ENCODE assay signal across 9 cellular contexts in the genomic region with DNA sequence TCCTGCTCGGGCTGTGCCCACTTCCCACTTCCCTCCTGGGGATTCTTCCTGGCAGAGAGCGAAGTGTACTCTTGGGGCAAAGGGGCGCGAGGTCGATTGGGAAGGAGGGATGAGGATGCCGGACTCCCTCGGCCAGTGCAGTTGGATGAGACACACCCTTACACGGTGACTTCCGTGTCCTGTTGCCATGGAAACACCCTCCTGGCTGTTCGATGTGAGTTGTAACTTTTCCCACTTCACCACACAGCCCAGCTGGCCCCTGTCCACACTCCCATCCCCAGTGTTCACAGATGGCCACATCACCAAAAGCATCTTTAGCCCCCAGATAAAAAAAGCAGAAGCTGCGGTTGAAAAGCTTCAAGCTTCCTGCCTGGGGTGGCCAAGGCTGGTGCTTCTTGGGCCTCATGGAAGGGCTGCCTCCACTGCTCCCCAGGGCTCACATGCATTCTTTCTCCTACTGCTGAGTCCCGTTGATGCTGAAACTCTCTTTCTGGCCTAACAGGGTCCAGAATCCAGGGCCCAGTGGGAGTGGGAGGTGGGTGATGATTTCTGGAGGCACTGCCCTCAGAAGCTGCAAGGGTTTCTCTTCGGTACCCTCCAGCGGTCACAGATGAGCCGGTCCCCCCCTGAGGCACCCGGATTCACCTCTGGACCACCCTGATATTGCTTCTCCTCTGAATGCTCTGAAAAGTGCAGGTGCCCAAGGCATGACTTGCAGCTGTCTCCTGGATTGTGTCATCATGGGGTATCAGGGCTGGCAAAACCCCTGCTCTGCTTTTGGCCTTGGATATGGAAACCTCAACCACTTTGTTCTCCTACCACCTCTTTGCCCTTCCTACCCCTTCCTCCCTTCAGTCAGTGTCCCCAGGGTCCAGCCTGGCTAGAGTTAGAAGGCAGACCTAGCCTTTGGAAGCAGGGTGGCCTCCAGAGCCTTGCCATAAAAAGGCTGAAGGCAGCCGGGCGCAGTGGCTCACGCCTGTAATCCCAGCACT. TPM values are rescaled to one million over a fixed set of nuclear protein-coding genes. Genes with fewer than 3 reads are reported as not detected.
DNase-seq lines count a peak whose midpoint lies in the region; ATAC-seq and TF ChIP-seq lines count a peak whose summit lies in the region.
"Had no signal": no experiment of that assay in that cellular context is flagged by ENCODE, and none has a peak within 500 bp of the region (broad histone marks: within the 10 kb centered on the region; RNA-seq: fewer than 3 reads in every experiment).

No MANE protein-coding gene starts in this region.

- no peaks in the 10 kb centered on the region for H3K27me3 Mint-ChIP-seq in activated T-cell treated with anti-CD3 and anti-CD28 coated beads, Interleukin-2, amount 50 U/mL, for 24 hours
- H3K27me3 Mint-ChIP-seq in dendritic cell treated with granulocyte-macrophage colony-stimulating factor and Interleukin-4, amounts not matched to agents 40 ng/mL and 50 ng/mL, for 4 days = peaks cover 22% of the 10 kb centered on the region

- peak overlapping the region in 4 of 5 donors; percentile 96 to 99 (median 98) for H3K27ac ChIP-seq in stomach

- no peaks in the 10 kb centered on the region for H3K9me3 ChIP-seq in stomach
- H3K9me3 ChIP-seq: heart right ventricle had no signal

- peaks cover 48% of the 10 kb centered on the region for H3K4me1 Mint-ChIP-seq in activated T-cell treated with anti-CD3 and anti-CD28 coated beads, Interleukin-2, amount 50 U/mL, for 24 hours (ENCODE audit: low read depth)
- H3K4me1 Mint-ChIP-seq in dendritic cell treated with granulocyte-macrophage colony-stimulating factor and Interleukin-4, amounts not matched to agents 40 ng/mL and 50 ng/mL, for 4 days (ENCODE audit: low read depth) = peaks cover 50% of the 10 kb centered on the region

- no peak overlapping the region for H3K4me3 ChIP-seq in stomach
- H3K4me3 ChIP-seq: heart right ventricle had no signal

- peaks cover 0 to 7% (median 0%) of the 10 kb centered on the region in 4 donors for H3K36me3 ChIP-seq in stomach
- H3K36me3 ChIP-seq: heart right ventricle had no signal

- H3K4me1 ChIP-seq in stomach = peaks cover 28 to 54% (median 48%) of the 10 kb centered on the region in 4 donors

- peaks cover 0 to 5% (median 0%) of the 10 kb centered on the region in 3 donors for H3K27me3 ChIP-seq in stomach

- TF ChIP-seq EP300 in stomach (IDR thresholded peaks at IDR 0.05) = no peak

- TF ChIP-seq CTCF in stomach (IDR thresholded peaks at IDR 0.05) = no peak

- H3K27ac Mint-ChIP-seq in activated T-cell treated with anti-CD3 and anti-CD28 coated beads, Interleukin-2, amount 50 U/mL, for 24 hours = peak overlapping the region; percentile 38
- peak overlapping the region; percentile 85 for H3K27ac Mint-ChIP-seq in dendritic cell treated with granulocyte-macrophage colony-stimulating factor and Interleukin-4, amounts not matched to agents 40 ng/mL and 50 ng/mL, for 4 days

- no peak overlapping the region for H3K4me3 Mint-ChIP-seq in activated T-cell treated with anti-CD3 and anti-CD28 coated beads, Interleukin-2, amount 50 U/mL, for 24 hours
- no peak overlapping the region for H3K4me3 Mint-ChIP-seq in dendritic cell treated with granulocyte-macrophage colony-stimulating factor and Interleukin-4, amounts not matched to agents 40 ng/mL and 50 ng/mL, for 4 days

- WGBS in stomach, 5 donors = 68 to 73% (median 71%) methylated on average over 15 to 19 of the region's 19 CpGs

- peaks cover 39% of the 10 kb centered on the region for H3K36me3 Mint-ChIP-seq in activated T-cell treated with anti-CD3 and anti-CD28 coated beads, Interleukin-2, amount 50 U/mL, for 24 hours (ENCODE audit: low read depth)
- peaks cover 6% of the 10 kb centered on the region for H3K36me3 Mint-ChIP-seq in dendritic cell treated with granulocyte-macrophage colony-stimulating factor and Interleukin-4, amounts not matched to agents 40 ng/mL and 50 ng/mL, for 4 days (ENCODE audit: low read depth)

- TF ChIP-seq POLR2A in stomach (IDR thresholded peaks at IDR 0.05) = no peak

- intact Hi-C loops in dendritic cell treated with granulocyte-macrophage colony-stimulating factor and Interleukin-4, amounts not matched to agents 40 ng/mL and 50 ng/mL, for 4 days (cut with micrococcal nuclease) = no loop called here
- intact Hi-C loops in stomach (cut with DNase I; ENCODE audit: low total_unique reads) = no loop called here

- DNase-seq in activated T-cell treated with anti-CD3 and anti-CD28 coated beads, Interleukin-2, amount 50 U/mL, for 24 hours = no peak
- DNase-seq in activated T-cell treated with anti-CD3 and anti-CD28 coated beads, Interleukin-2, amount 50 U/mL, for 1 hour = no peak
- peak; percentile 99 for DNase-seq in OCI-M1 (lab: John Stamatoyannopoulos, UW)
- DNase-seq in stomach = no peak
- DNase-seq in DMS79 (lab: John Stamatoyannopoulos, UW) = no peak
- no peak for DNase-seq in NCI-H2196 treated with DMSO at 0.1 percent for 48 hours (lab: John Stamatoyannopoulos, UW; ENCODE audit: unreplicated experiment)
- DNase-seq: heart right ventricle had no signal

- peaks cover 2% of the 10 kb centered on the region for H3K9me3 Mint-ChIP-seq in activated T-cell treated with anti-CD3 and anti-CD28 coated beads, Interleukin-2, amount 50 U/mL, for 24 hours
- H3K9me3 Mint-ChIP-seq in dendritic cell treated with granulocyte-macrophage colony-stimulating factor and Interleukin-4, amounts not matched to agents 40 ng/mL and 50 ng/mL, for 4 days = no peaks in the 10 kb centered on the region

- no peak for ATAC-seq in GM19328 (IDR thresholded peaks at IDR 0.05; ENCODE audit: unreplicated experiment)
- ATAC-seq: heart right ventricle had no signal

RNA-seq across cellular contexts. Expression of gene TRAF4, which starts 2.2 kb away (rescaled TPM):
- 100 to 1,000 TPM in 3 of 5 donors, 10 to 100 TPM in 2; 29.0 to 383 (median 151) TPM for total RNA-seq in stomach
- 10 to 100 TPM; 33.3 to 38.2 (median 34.4) TPM for polyA plus RNA-seq in stomach

RNA-seq across cellular contexts. Expression of gene NEK8, which starts 13.1 kb away (rescaled TPM):
- 10 to 100 TPM in 1 of 5 donors, 1 to 10 TPM in 3, not detected in 1; 2.8 to 17.8 (median 7.5) TPM for total RNA-seq in stomach
- polyA plus RNA-seq in stomach = 1 to 10 TPM; 2.8 to 3.4 (median 3.1) TPM

RNA-seq across cellular contexts. Expression of gene TLCD1, which starts 15.6 kb away (rescaled TPM):
- 10 to 100 TPM in 2 of 5 donors, 1 to 10 TPM in 1, not detected in 2; 2.6 to 21.0 (median 11.7) TPM for total RNA-seq in stomach
- polyA plus RNA-seq in stomach = 10 to 100 TPM in 1 of 3 donors, 1 to 10 TPM in 2; 6.3 to 13.0 (median 8.2) TPM

RNA-seq across cellular contexts. Expression of gene RPL23A, which starts 21.9 kb away (rescaled TPM):
- 1,000 to 10,000 TPM in 1 of 5 donors, 100 to 1,000 TPM in 4; 221 to 1,205 (median 504) TPM for total RNA-seq in stomach
- polyA plus RNA-seq in stomach = 1,000 to 10,000 TPM; 1,260 to 1,750 (median 1,417) TPM

RNA-seq across cellular contexts. Expression of gene RAB34, which starts 24.0 kb away (rescaled TPM):
- 100 to 1,000 TPM in 1 of 5 donors, 10 to 100 TPM in 4; 35.6 to 101 (median 95.5) TPM for total RNA-seq in stomach
- 10 to 100 TPM; 53.1 to 80.1 (median 70.6) TPM for polyA plus RNA-seq in stomach
